8 cellular contexts compared by ENCODE assay signal in the genomic region with DNA sequence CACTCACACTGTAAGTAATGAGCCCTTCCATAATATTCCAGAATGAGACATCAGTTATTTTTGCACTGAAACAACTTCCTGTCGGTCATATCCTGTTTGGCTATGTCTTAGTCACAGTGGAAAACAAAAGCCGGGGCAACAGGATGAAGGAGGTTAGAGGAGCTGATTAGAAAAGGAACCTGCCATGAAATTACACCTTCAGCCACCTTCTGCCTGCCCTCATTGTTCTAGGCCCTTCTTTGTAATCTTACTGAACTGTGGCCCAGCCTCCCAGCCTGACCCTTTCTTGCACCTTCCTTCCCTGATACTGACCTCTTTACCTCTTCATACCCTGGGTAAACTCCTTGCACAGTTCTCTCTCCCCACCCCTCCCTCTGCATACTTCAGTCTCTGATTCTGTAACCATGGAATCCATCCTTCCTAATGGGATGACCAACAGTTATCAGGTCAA.
DNase-seq lines count a peak whose midpoint lies in the region; ATAC-seq and TF ChIP-seq lines count a peak whose summit lies in the region.

No MANE protein-coding gene starts in this region.

- H3K4me3 ChIP-seq in gastrocnemius medialis, result no peak overlapping the region

- peak in 1 of 2 donors; percentile 27 for TF ChIP-seq POLR2A in gastrocnemius medialis (IDR thresholded peaks at IDR 0.05)

- no peaks in the 10 kb centered on the region for H3K27me3 ChIP-seq in gastrocnemius medialis

- intact Hi-C loops in gastrocnemius medialis (cut with DNase I; ENCODE audit: low total_unique reads), result no loop called here

- no peak for TF ChIP-seq CTCF in gastrocnemius medialis (IDR thresholded peaks at IDR 0.05 in 4 of 5, conservative IDR thresholded peaks at IDR 0.05 in 1 of 5)

- peak overlapping the region; percentile 62 to 78 (median 69) for H3K27ac ChIP-seq in gastrocnemius medialis

- no peaks in the 10 kb centered on the region for H3K9me3 ChIP-seq in gastrocnemius medialis

- H3K4me1 ChIP-seq in gastrocnemius medialis, result peaks cover 8 to 20% of the 10 kb centered on the region in 2 donors

- in situ Hi-C loops in gastrocnemius medialis (cut with MboI; ENCODE audit: low sequenced_read_pairs in 4 of 4), result no loop called here

- H3K36me3 ChIP-seq in gastrocnemius medialis, result peaks cover 0 to 6% of the 10 kb centered on the region in 2 donors

- ATAC-seq in gastrocnemius medialis, result peak; percentile 70 to 77
- ATAC-seq in GM19023 (IDR thresholded peaks at IDR 0.05; ENCODE audit: unreplicated experiment), result no peak
- ATAC-seq in GM18520 (IDR thresholded peaks at IDR 0.05; ENCODE audit: unreplicated experiment), result no peak

- peak; percentile 23 for DNase-seq in activated naive CD4-positive, alpha-beta T cell treated with Interleukin-2 at 50 U/mL for 16 hours
- no peak for DNase-seq in activated naive CD4-positive, alpha-beta T cell treated with anti-CD3 and anti-CD28 coated beads, Interleukin-2, amount 50 U/mL, for 16 hours
- DNase-seq in activated CD4-positive, alpha-beta T cell treated with anti-CD3 and anti-CD28 coated beads, Interleukin-2, amount 50 U/mL, for 1 hour, result peak; percentile 8
- DNase-seq in fibroblast of gingiva (ENCODE audit: low read depth) (peak; percentile 25), gastrocnemius medialis (no peak), GOT3 (lab: John Stamatoyannopoulos, UW) (no peak)

Comparison
In these comparisons a context has a peak if more than half of its experiments do, and no peak if none do; other contexts are left out.
1. DNase-seq: peak in activated naive CD4-positive, alpha-beta T cell treated with Interleukin-2 at 50 U/mL for 16 hours (single experiment), activated CD4-positive, alpha-beta T cell treated with anti-CD3 and anti-CD28 coated beads, Interleukin-2, amount 50 U/mL, for 1 hour (single experiment) and fibroblast of gingiva (single experiment); none in activated naive CD4-positive, alpha-beta T cell treated with anti-CD3 and anti-CD28 coated beads, Interleukin-2, amount 50 U/mL, for 16 hours (single experiment), gastrocnemius medialis (0 of 2) and GOT3 (single experiment).
2. ATAC-seq: peak in gastrocnemius medialis (2 of 2); none in GM19023 (single experiment) and GM18520 (single experiment).